ENCODE assay signal across 18 cellular contexts in genomic region chr19:6790194-6791128, GRCh38. TPM values are rescaled to one million over a fixed set of nuclear protein-coding genes. Genes with fewer than 3 reads are reported as not detected.
A peak's percentile ranks its signal among the peaks of the same experiment; 100 is the strongest.
DNase-seq lines count a peak whose midpoint lies in the region; ATAC-seq lines count a peak whose summit lies in the region.
"Had no signal": no experiment of that assay in that cellular context is flagged by ENCODE, and none has a peak within 500 bp of the region (broad histone marks: within the 10 kb centered on the region; RNA-seq: fewer than 3 reads in every experiment).

No MANE protein-coding gene starts in this region.

- H3K4me1 Mint-ChIP-seq in activated CD4-positive, alpha-beta T cell treated with anti-CD3 and anti-CD28 coated beads, Interleukin-2, amount 10 ng/mL, durations not matched to agents 7 days and 5 days = peaks cover 62% of the 10 kb centered on the region
- peaks cover 48 to 62% (median 58%) of the 10 kb centered on the region in 3 donors for H3K4me1 Mint-ChIP-seq in naive B cell
- H3K4me1 Mint-ChIP-seq: mesothelial cell of epicardium had no signal

- H3K9ac ChIP-seq in SK-N-MC (ENCODE audit: insufficient read length) = no peak overlapping the region

- POLR2A ChIA-PET in activated CD4-positive, alpha-beta T cell treated with anti-CD3 and anti-CD28 coated beads, Interleukin-2, amount 10 ng/mL, durations not matched to agents 7 days and 5 days (lab: Charles Lee) = no interaction called here

- no peak overlapping the region for H3K4me3 Mint-ChIP-seq in activated CD4-positive, alpha-beta T cell treated with anti-CD3 and anti-CD28 coated beads, Interleukin-2, amount 10 ng/mL, durations not matched to agents 7 days and 5 days
- no peak overlapping the region for H3K4me3 Mint-ChIP-seq in naive B cell
- H3K4me3 Mint-ChIP-seq: mesothelial cell of epicardium had no signal

- ATAC-seq in naive B cell (ENCODE audit: low read depth in 2 of 2) = no peak

- H3K36me3 Mint-ChIP-seq in activated CD4-positive, alpha-beta T cell treated with anti-CD3 and anti-CD28 coated beads, Interleukin-2, amount 10 ng/mL, durations not matched to agents 7 days and 5 days (ENCODE audit: low read depth) = peaks cover 73% of the 10 kb centered on the region
- peaks cover 9 to 49% of the 10 kb centered on the region in 2 donors for H3K36me3 Mint-ChIP-seq in naive B cell
- H3K36me3 Mint-ChIP-seq: mesothelial cell of epicardium had no signal

- peak overlapping the region; percentile 36 for H3K27ac Mint-ChIP-seq in activated CD4-positive, alpha-beta T cell treated with anti-CD3 and anti-CD28 coated beads, Interleukin-2, amount 10 ng/mL, durations not matched to agents 7 days and 5 days
- peak overlapping the region in 4 of 6 donors; percentile 15 to 91 (median 62) for H3K27ac Mint-ChIP-seq in naive B cell
- H3K27ac Mint-ChIP-seq: mesothelial cell of epicardium had no signal

- peak overlapping the region; percentile 80 for H3K27ac ChIP-seq in SK-N-MC

- H3K27me3 Mint-ChIP-seq in activated CD4-positive, alpha-beta T cell treated with anti-CD3 and anti-CD28 coated beads, Interleukin-2, amount 10 ng/mL, durations not matched to agents 7 days and 5 days = no peaks in the 10 kb centered on the region
- H3K27me3 Mint-ChIP-seq in naive B cell = no peaks in the 10 kb centered on the region

- H3K27me3 ChIP-seq in H7 (ENCODE audit: control insufficient read depth, insufficient read depth, low read length) = no peaks in the 10 kb centered on the region

- H3K9me3 ChIP-seq in SK-N-MC (ENCODE audit: low read depth, low read length) = 0 out of 2 replicates have a peak, but pooled peaks cover 5% of the 10 kb centered on the region

- CTCF ChIA-PET in activated CD4-positive, alpha-beta T cell treated with anti-CD3 and anti-CD28 coated beads, Interleukin-2, amount 10 ng/mL, durations not matched to agents 7 days and 5 days (lab: Charles Lee) = interaction anchor here (1.2 to 1.4 kb wide), 4 partner anchors 8 to 18 kb away, joined by 3 to 7 read pairs (median 4); partner anchors contain the start of gene VAV1

- peaks cover 11% of the 10 kb centered on the region for H3K9me3 Mint-ChIP-seq in activated CD4-positive, alpha-beta T cell treated with anti-CD3 and anti-CD28 coated beads, Interleukin-2, amount 10 ng/mL, durations not matched to agents 7 days and 5 days
- peaks cover 0 to 7% (median 4%) of the 10 kb centered on the region in 7 donors for H3K9me3 Mint-ChIP-seq in naive B cell

- H3K36me3 ChIP-seq in SK-N-MC (ENCODE audit: insufficient read depth, low read length) = no peaks in the 10 kb centered on the region
- H3K36me3 ChIP-seq in H7 (replicated peaks; ENCODE audit: control insufficient read depth, insufficient read depth, low read length) = no peaks in the 10 kb centered on the region

- H3K4me3 ChIP-seq in SK-N-MC (peak overlapping the region; percentile 43), H7 (ENCODE audit: insufficient read depth, low read depth, low read length) (no peak overlapping the region)

- DNase-seq in activated CD4-positive, alpha-beta T cell treated with anti-CD3 and anti-CD28 coated beads, Interleukin-2, amount 10 ng/mL, durations not matched to agents 7 days and 5 days = no peak
- DNase-seq in activated CD4-positive, alpha-beta T cell treated with anti-CD3 and anti-CD28 coated beads, Interleukin-2, amount 50 U/mL, for 1 hour = no peak
- DNase-seq in SK-N-MC (ENCODE audit: low read depth, low spot score) (peak; percentile 65), naive B cell (no peak), H7 (no peak), NCI-H1092 (lab: John Stamatoyannopoulos, UW) (no peak)
- DNase-seq: 8988T; activated CD4-positive, alpha-beta T cell treated with anti-CD3 and anti-CD28 coated beads for 48 hours; activated CD8-positive, alpha-beta memory T cell treated with anti-CD3 and anti-CD28 coated beads, Interleukin-2, amount 50 U/mL, for 48 hours; activated naive CD4-positive, alpha-beta T cell treated with anti-CD3 and anti-CD28 coated beads, Interleukin-2, amount 50 U/mL, for 16 hours; glutamatergic neuron; NCI-H1417 treated with DMSO at 0.1 percent for 48 hours; NCI-H526; small intestine; stimulated activated CD4-positive, alpha-beta T cell treated with anti-CD3 and anti-CD28 coated beads, Interleukin-4, amount 100 ng/mL, for 1 hour had no signal

RNA-seq across cellular contexts. Expression of gene VAV1, which starts 18.0 kb away (rescaled TPM):
- 100 to 1,000 TPM; 123 to 132 TPM for total RNA-seq in activated CD4-positive, alpha-beta T cell treated with anti-CD3 and anti-CD28 coated beads, Interleukin-2, amount 10 ng/mL, durations not matched to agents 7 days and 5 days
- 10 to 100 TPM; 17.9 to 34.0 (median 23.7) TPM for polyA plus RNA-seq in naive B cell (ENCODE audit: low read depth in 6 of 6)
- 9.5 and 13.3 TPM in 2 replicates for total RNA-seq in H7 (2014; rRNA removed; shearing (Covaris generic))
- total RNA-seq: fibroblast of lung, mesothelial cell of epicardium had no signal
- polyA plus RNA-seq: BJ, fibroblast of lung had no signal

RNA-seq across cellular contexts. Expression of gene SH2D3A, which starts 23.2 kb away (rescaled TPM):
- total RNA-seq in activated CD4-positive, alpha-beta T cell treated with anti-CD3 and anti-CD28 coated beads, Interleukin-2, amount 10 ng/mL, durations not matched to agents 7 days and 5 days = 10 to 100 TPM; 31.5 to 35.2 TPM
- 10 to 100 TPM in 5 of 6 donors, 1 to 10 TPM in 1; 7.5 to 39.5 (median 22.3) TPM for polyA plus RNA-seq in naive B cell (ENCODE audit: low read depth in 6 of 6)
- total RNA-seq in H7 (2014; rRNA removed; shearing (Covaris generic)) = 11.7 and 12.8 TPM in 2 replicates
- total RNA-seq: fibroblast of lung had no signal
- polyA plus RNA-seq: fibroblast of lung had no signal

RNA-seq across cellular contexts. Expression of gene TRIP10, which starts 51.0 kb away (rescaled TPM):
- total RNA-seq in activated CD4-positive, alpha-beta T cell treated with anti-CD3 and anti-CD28 coated beads, Interleukin-2, amount 10 ng/mL, durations not matched to agents 7 days and 5 days = 10 to 100 TPM; 11.1 to 11.2 TPM
- polyA plus RNA-seq in naive B cell (ENCODE audit: low read depth in 6 of 6) = 1 to 10 TPM in 5 of 6 donors, not detected in 1; 2.7 to 5.1 (median 3.2) TPM
- 84.5 and 92.2 TPM in 2 replicates for total RNA-seq in H7 (2014; rRNA removed; shearing (Covaris generic))

RNA-seq across cellular contexts. Expression of gene GPR108, which starts 53.1 kb away (rescaled TPM):
- total RNA-seq in activated CD4-positive, alpha-beta T cell treated with anti-CD3 and anti-CD28 coated beads, Interleukin-2, amount 10 ng/mL, durations not matched to agents 7 days and 5 days = 10 to 100 TPM; 64.6 TPM
- polyA plus RNA-seq in naive B cell (ENCODE audit: low read depth in 6 of 6) = 100 to 1,000 TPM in 1 of 6 donors, 10 to 100 TPM in 5; 55.2 to 122 (median 79.5) TPM
- 60.7 and 61.7 TPM in 2 replicates for total RNA-seq in H7 (2014; rRNA removed; shearing (Covaris generic))
